In the genomic region with DNA sequence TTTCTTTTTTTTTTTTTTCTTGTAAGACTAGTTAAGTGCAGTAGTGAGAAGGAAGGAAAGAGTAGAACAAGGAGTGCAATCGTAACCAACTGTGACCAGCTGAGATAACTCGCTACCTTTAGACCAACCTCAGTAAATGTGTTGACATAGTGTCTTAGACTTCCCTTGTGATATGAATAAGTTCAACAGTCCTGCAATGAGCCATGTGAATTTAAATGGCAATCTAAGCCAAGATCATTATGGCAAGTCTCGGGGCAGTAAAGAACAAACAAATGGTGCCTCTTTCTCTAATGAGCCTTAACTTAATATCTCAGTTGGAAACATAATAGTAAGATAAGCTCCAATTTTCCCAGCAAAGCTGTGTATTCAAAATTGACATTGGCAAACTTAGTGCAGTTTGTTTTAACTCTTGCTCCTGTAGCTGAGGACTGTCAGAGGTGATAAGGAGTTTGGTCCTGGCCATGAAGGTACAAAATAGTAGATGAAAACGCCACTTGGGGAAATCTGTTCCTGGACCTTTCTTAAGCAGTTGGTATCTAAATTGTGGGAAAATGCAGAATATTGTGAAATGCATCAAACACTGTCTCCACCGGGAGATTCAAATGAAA, we compare ENCODE assay signal across 29 cellular contexts.
"Had no signal": no experiment of that assay in that cellular context is flagged by ENCODE, and none has a peak within 500 bp of the region (broad histone marks: within the 10 kb centered on the region; RNA-seq: fewer than 3 reads in every experiment).

No MANE protein-coding gene starts in this region.

- DNase-seq: activated CD4-positive, alpha-beta memory T cell treated with anti-CD3 and anti-CD28 coated beads, Interleukin-2, amount 10 ng/mL, durations not matched to agents 7 days and 5 days; activated CD4-positive, alpha-beta T cell treated with anti-CD3 and anti-CD28 coated beads for 1 hour; activated CD4-positive, alpha-beta T cell treated with anti-CD3 and anti-CD28 coated beads for 48 hours; activated CD4-positive, CD25-positive, alpha-beta regulatory T cell; activated CD8-positive, alpha-beta memory T cell treated with anti-CD3 and anti-CD28 coated beads for 24 hours; activated CD8-positive, alpha-beta memory T cell treated with anti-CD3 and anti-CD28 coated beads, Interleukin-2, amount 10 ng/mL, durations not matched to agents 7 days and 5 days; activated effector memory CD4-positive, alpha-beta T cell treated with anti-CD3 and anti-CD28 coated beads, Interleukin-2, amount 50 U/mL, for 16 hours; activated naive CD4-positive, alpha-beta T cell; activated naive CD4-positive, alpha-beta T cell treated with anti-CD3 and anti-CD28 coated beads, Interleukin-2, amount 50 U/mL, for 16 hours; activated naive CD8-positive, alpha-beta T cell treated with anti-CD3 and anti-CD28 coated beads for 36 hours; activated T-cell treated with anti-CD3 and anti-CD28 coated beads, Interleukin-2, amount 50 U/mL, for 1 hour; activated T-cell treated with anti-CD3 and anti-CD28 coated beads, Interleukin-2, amount 50 U/mL, for 72 hours; amniotic stem cell; aorta; NCI-H1105; NCI-H1417 treated with DMSO at 0.1 percent for 48 hours; NCI-H187 treated with DMSO at 0.1 percent for 48 hours; NCI-H2081; NCI-H226; NCI-H524; SHP77; SJCRH30; T1000; WERI-Rb-1 had no signal

- ATAC-seq: activated CD8-positive, alpha-beta memory T cell treated with anti-CD3 and anti-CD28 coated beads, Interleukin-2, amount 10 ng/mL, durations not matched to agents 7 days and 5 days; activated T-cell treated with anti-CD3 and anti-CD28 coated beads, Interleukin-2, amount 50 U/mL, for 72 hours; activated T-helper 17 cell treated with anti-CD3 and anti-CD28 coated beads, Interleukin-2, amount 50 U/mL, for 72 hours; K562; Panc1 had no signal

- H3K9me3 Mint-ChIP-seq: activated CD4-positive, alpha-beta memory T cell treated with anti-CD3 and anti-CD28 coated beads, Interleukin-2, amount 10 ng/mL, durations not matched to agents 7 days and 5 days; activated naive CD8-positive, alpha-beta T cell treated with anti-CD3 and anti-CD28 coated beads for 36 hours; activated T-cell treated with anti-CD3 and anti-CD28 coated beads, Interleukin-2, amount 50 U/mL, for 72 hours; activated T-helper 17 cell treated with anti-CD3 and anti-CD28 coated beads, Interleukin-2, amount 50 U/mL, for 72 hours had no signal

- H3K4me1 Mint-ChIP-seq: activated CD4-positive, alpha-beta memory T cell treated with anti-CD3 and anti-CD28 coated beads, Interleukin-2, amount 10 ng/mL, durations not matched to agents 7 days and 5 days; activated CD8-positive, alpha-beta memory T cell treated with anti-CD3 and anti-CD28 coated beads, Interleukin-2, amount 10 ng/mL, durations not matched to agents 7 days and 5 days; activated naive CD8-positive, alpha-beta T cell treated with anti-CD3 and anti-CD28 coated beads for 36 hours; activated T-helper 17 cell treated with anti-CD3 and anti-CD28 coated beads, Interleukin-2, amount 50 U/mL, for 72 hours had no signal

- H3K27ac Mint-ChIP-seq: activated CD4-positive, alpha-beta memory T cell treated with anti-CD3 and anti-CD28 coated beads, Interleukin-2, amount 10 ng/mL, durations not matched to agents 7 days and 5 days; activated CD8-positive, alpha-beta memory T cell treated with anti-CD3 and anti-CD28 coated beads, Interleukin-2, amount 10 ng/mL, durations not matched to agents 7 days and 5 days; activated naive CD8-positive, alpha-beta T cell treated with anti-CD3 and anti-CD28 coated beads for 36 hours; activated T-cell treated with anti-CD3 and anti-CD28 coated beads, Interleukin-2, amount 50 U/mL, for 72 hours; activated T-helper 17 cell treated with anti-CD3 and anti-CD28 coated beads, Interleukin-2, amount 50 U/mL, for 72 hours had no signal

- H3K27ac ChIP-seq: cardiac muscle cell, SJCRH30, SK-N-MC, WERI-Rb-1 had no signal

- H3K27me3 Mint-ChIP-seq: activated naive CD8-positive, alpha-beta T cell treated with anti-CD3 and anti-CD28 coated beads for 36 hours; activated T-helper 17 cell treated with anti-CD3 and anti-CD28 coated beads, Interleukin-2, amount 50 U/mL, for 72 hours had no signal

- H3K4me3 Mint-ChIP-seq: activated CD4-positive, alpha-beta memory T cell treated with anti-CD3 and anti-CD28 coated beads, Interleukin-2, amount 10 ng/mL, durations not matched to agents 7 days and 5 days; activated CD8-positive, alpha-beta memory T cell treated with anti-CD3 and anti-CD28 coated beads, Interleukin-2, amount 10 ng/mL, durations not matched to agents 7 days and 5 days; activated naive CD8-positive, alpha-beta T cell treated with anti-CD3 and anti-CD28 coated beads for 36 hours; activated T-cell treated with anti-CD3 and anti-CD28 coated beads, Interleukin-2, amount 50 U/mL, for 72 hours; activated T-helper 17 cell treated with anti-CD3 and anti-CD28 coated beads, Interleukin-2, amount 50 U/mL, for 72 hours had no signal

- H3K4me3 ChIP-seq: cardiac muscle cell, K562, SJCRH30, SK-N-MC had no signal

- H3K36me3 ChIP-seq: cardiac muscle cell, SJCRH30, WERI-Rb-1 had no signal

- H3K27me3 ChIP-seq: cardiac muscle cell, SJCRH30 had no signal

- H3K4me1 ChIP-seq: SJCRH30 had no signal

- H3K36me3 Mint-ChIP-seq: activated CD8-positive, alpha-beta memory T cell treated with anti-CD3 and anti-CD28 coated beads, Interleukin-2, amount 10 ng/mL, durations not matched to agents 7 days and 5 days; activated naive CD8-positive, alpha-beta T cell treated with anti-CD3 and anti-CD28 coated beads for 36 hours had no signal

- H3K9me3 ChIP-seq: SJCRH30 had no signal
